ENCODE assay signal across 8 cellular contexts in genomic region chr16:85615014-85615851, GRCh38. TPM values are rescaled to one million over a fixed set of nuclear protein-coding genes. Genes with fewer than 3 reads are reported as not detected.
A peak's percentile ranks its signal among the peaks of the same experiment; 100 is the strongest.
DNase-seq lines count a peak whose midpoint lies in the region; ATAC-seq lines count a peak whose summit lies in the region.

No MANE protein-coding gene starts in this region.

- ATAC-seq in GM18907 (IDR thresholded peaks at IDR 0.05; ENCODE audit: unreplicated experiment) (no peak), GM18520 (IDR thresholded peaks at IDR 0.05; ENCODE audit: unreplicated experiment) (no peak)

- DNase-seq in Daoy (ENCODE audit: low read depth): peak; percentile 67
- peak; percentile 65 for DNase-seq in NCI-H510A treated with DMSO at 0.1 percent for 48 hours (lab: John Stamatoyannopoulos, UW)
- DNase-seq in activated naive CD4-positive, alpha-beta T cell treated with Interleukin-2 at 50 U/mL for 16 hours: peak; percentile 58
- DNase-seq in iPS-NIHi11 (ENCODE audit: low spot score): peak; percentile 60
- DNase-seq in stimulated activated CD4-positive, alpha-beta T cell treated with anti-CD3 and anti-CD28 coated beads, Interleukin-2, amount 100 ng/mL, for 4 hours (ENCODE audit: low read depth): peak; percentile 60
- DNase-seq in GOT3 (lab: John Stamatoyannopoulos, UW): no peak

RNA-seq across cellular contexts. Expression of gene GSE1, which starts 2.1 kb away (rescaled TPM):
- total RNA-seq in Daoy (2014; rRNA removed; shearing (Covaris generic)): 9.3 and 10.3 TPM in 2 replicates
